8 cellular contexts compared by ENCODE assay signal in genomic region chr6:89432875-89433636, GRCh38. TPM values are rescaled to one million over a fixed set of nuclear protein-coding genes. Genes with fewer than 3 reads are reported as not detected.
DNase-seq lines count a peak whose midpoint lies in the region; ATAC-seq and TF ChIP-seq lines count a peak whose summit lies in the region.

ANKRD6 (plus strand) TSS chr6:89433152; CDS start chr6:89566977, 133,825 bp downstream.

- H3K9me3 ChIP-seq in Peyer's patch (no peaks in the 10 kb centered on the region), neural progenitor cell (ENCODE audit: low read depth) (no peaks in the 10 kb centered on the region), subcutaneous abdominal adipose tissue (ENCODE audit: control insufficient read depth in 5 of 5, low read length in 5 of 5) (no peaks in the 10 kb centered on the region)

- peak; percentile 71 for DNase-seq in COR-L47 (lab: John Stamatoyannopoulos, UW)
- peak in 1 of 2 experiments; percentile 51 for DNase-seq in HL-60 (ENCODE audit: low read depth in 1 of 2, low spot score in 1 of 2)
- peak; percentile 80 to 91 (median 85) for DNase-seq in Peyer's patch
- DNase-seq in activated T-helper 2 cell treated with anti-CD3 and anti-CD28 coated beads, Interferon-gamma antibody, Interleukin-2, Interleukin-4, amounts not matched to agents 10 μg/mL and 5 μg/mL and 100 μg/mL, durations not matched to agents 14 hours and 24 hours and 36 hours (ENCODE audit: low spot score): peak; percentile 73
- DNase-seq in fibroblast of villous mesenchyme (ENCODE audit: low read depth): peak; percentile 18
- peak; percentile 93 for DNase-seq in neural progenitor cell (ENCODE audit: low spot score)

- H3K27me3 ChIP-seq in HL-60 (ENCODE audit: insufficient read depth, poor library complexity, severe bottlenecking) (peaks cover 6% of the 10 kb centered on the region), Peyer's patch (no peaks in the 10 kb centered on the region), neural progenitor cell (peaks cover 7% of the 10 kb centered on the region), subcutaneous abdominal adipose tissue (ENCODE audit: control insufficient read depth in 5 of 5, insufficient read depth in 4 of 5, low read length in 5 of 5) (peaks cover 0 to 3% (median 0%) of the 10 kb centered on the region in 5 donors)

- no peaks in the 10 kb centered on the region for H3K9me3 Mint-ChIP-seq in activated T-helper 2 cell treated with anti-CD3 and anti-CD28 coated beads, Interferon-gamma antibody, Interleukin-2, Interleukin-4, amounts not matched to agents 10 μg/mL and 5 μg/mL and 100 μg/mL, durations not matched to agents 14 hours and 24 hours and 36 hours
- no peaks in the 10 kb centered on the region for H3K9me3 Mint-ChIP-seq in neural progenitor cell

- TF ChIP-seq CTCF in HL-60 (IDR thresholded peaks at IDR 0.05; ENCODE audit: insufficient read depth, low read length) (peak; percentile 45), Peyer's patch (IDR thresholded peaks at IDR 0.05) (peak; percentile 77 to 96 (median 88)), fibroblast of villous mesenchyme (IDR thresholded peaks at IDR 0.05; ENCODE audit: insufficient read depth, low read depth, low read length) (peak; percentile 74), neural progenitor cell (IDR thresholded peaks at IDR 0.05) (peak; percentile 83)

- peak within 1 kb of the TSS; percentile 28 for H3K9ac ChIP-seq in neural progenitor cell
- peak within 1 kb of the TSS in 4 of 5 donors; percentile 70 to 80 (median 75) for H3K9ac ChIP-seq in subcutaneous abdominal adipose tissue (ENCODE audit: low read length in 5 of 5)

- no peaks in the 10 kb centered on the region for H3K36me3 Mint-ChIP-seq in activated T-helper 2 cell treated with anti-CD3 and anti-CD28 coated beads, Interferon-gamma antibody, Interleukin-2, Interleukin-4, amounts not matched to agents 10 μg/mL and 5 μg/mL and 100 μg/mL, durations not matched to agents 14 hours and 24 hours and 36 hours (ENCODE audit: low read depth)
- peaks cover 3% of the 10 kb centered on the region for H3K36me3 Mint-ChIP-seq in neural progenitor cell

- H3K27me3 Mint-ChIP-seq in activated T-helper 2 cell treated with anti-CD3 and anti-CD28 coated beads, Interferon-gamma antibody, Interleukin-2, Interleukin-4, amounts not matched to agents 10 μg/mL and 5 μg/mL and 100 μg/mL, durations not matched to agents 14 hours and 24 hours and 36 hours (ENCODE audit: low read depth): peaks cover 55% of the 10 kb centered on the region
- peaks cover 4% of the 10 kb centered on the region for H3K27me3 Mint-ChIP-seq in neural progenitor cell (ENCODE audit: insufficient read depth, low read depth)

- intact Hi-C loops in activated T-helper 2 cell treated with anti-CD3 and anti-CD28 coated beads, Interferon-gamma antibody, Interleukin-2, Interleukin-4, amounts not matched to agents 10 μg/mL and 5 μg/mL and 100 μg/mL, durations not matched to agents 14 hours and 24 hours and 36 hours (cut with micrococcal nuclease): loop anchor here (1.0 to 5.0 kb wide), 6 partner anchors 20 to 451 kb away; partner anchors contain the start of genes LYRM2 and RRAGD

- peak within 1 kb of the TSS; percentile 65 for H3K4me3 ChIP-seq in HL-60 (replicated peaks; ENCODE audit: insufficient read depth, low read length)
- peak within 1 kb of the TSS; percentile 62 to 90 (median 71) for H3K4me3 ChIP-seq in Peyer's patch
- H3K4me3 ChIP-seq in fibroblast of villous mesenchyme (ENCODE audit: low read depth, low read length): peak within 1 kb of the TSS; percentile 57
- H3K4me3 ChIP-seq in neural progenitor cell: peak within 1 kb of the TSS; percentile 84
- H3K4me3 ChIP-seq in subcutaneous abdominal adipose tissue (ENCODE audit: low read depth in 1 of 5, low read length in 5 of 5): peak within 1 kb of the TSS; percentile 68 to 80 (median 70)

- H4K20me1 ChIP-seq in neural progenitor cell (ENCODE audit: low read depth): peaks cover 5% of the 10 kb centered on the region

- H3K36me3 ChIP-seq in Peyer's patch (no peaks in the 10 kb centered on the region), neural progenitor cell (no peaks in the 10 kb centered on the region), subcutaneous abdominal adipose tissue (ENCODE audit: control insufficient read depth in 5 of 5, insufficient read depth in 5 of 5, low read length in 5 of 5) (no peaks in the 10 kb centered on the region)

- peaks cover 19% of the 10 kb centered on the region for H3F3A ChIP-seq in neural progenitor cell (ENCODE audit: low read depth)

- peak within 1 kb of the TSS; percentile 77 for H2AFZ ChIP-seq in neural progenitor cell (replicated peaks)

- H3K4me1 ChIP-seq in Peyer's patch (peaks cover 0 to 12% (median 5%) of the 10 kb centered on the region in 4 donors), neural progenitor cell (peaks cover 29% of the 10 kb centered on the region), subcutaneous abdominal adipose tissue (ENCODE audit: control insufficient read depth in 5 of 5, insufficient read depth in 5 of 5, low read length in 5 of 5) (peaks cover 0 to 16% (median 15%) of the 10 kb centered on the region in 5 donors)

- peak within 1 kb of the TSS; percentile 20 for H3K27ac Mint-ChIP-seq in activated T-helper 2 cell treated with anti-CD3 and anti-CD28 coated beads, Interferon-gamma antibody, Interleukin-2, Interleukin-4, amounts not matched to agents 10 μg/mL and 5 μg/mL and 100 μg/mL, durations not matched to agents 14 hours and 24 hours and 36 hours
- H3K27ac Mint-ChIP-seq in neural progenitor cell: peak within 1 kb of the TSS; percentile 84

- no peak for TF ChIP-seq POLR2A in Peyer's patch (IDR thresholded peaks at IDR 0.05)

- H3K27ac ChIP-seq in HL-60 (replicated peaks): no peak within 1 kb of the TSS
- H3K27ac ChIP-seq in Peyer's patch: peak within 1 kb of the TSS in 2 of 4 donors; percentile 4 to 62
- no peak within 1 kb of the TSS for H3K27ac ChIP-seq in neural progenitor cell
- no peak within 1 kb of the TSS for H3K27ac ChIP-seq in subcutaneous abdominal adipose tissue (ENCODE audit: low read depth, low read length)

- H3K79me2 ChIP-seq in neural progenitor cell (ENCODE audit: low read depth): peaks cover 29% of the 10 kb centered on the region

- peaks cover 14% of the 10 kb centered on the region for H3K4me1 Mint-ChIP-seq in activated T-helper 2 cell treated with anti-CD3 and anti-CD28 coated beads, Interferon-gamma antibody, Interleukin-2, Interleukin-4, amounts not matched to agents 10 μg/mL and 5 μg/mL and 100 μg/mL, durations not matched to agents 14 hours and 24 hours and 36 hours (ENCODE audit: low read depth)
- H3K4me1 Mint-ChIP-seq in neural progenitor cell: peaks cover 30% of the 10 kb centered on the region

- peak; percentile 68 for ATAC-seq in GM19468 (IDR thresholded peaks at IDR 0.05; ENCODE audit: extremely low read depth, unreplicated experiment)

- H3K4me3 Mint-ChIP-seq in activated T-helper 2 cell treated with anti-CD3 and anti-CD28 coated beads, Interferon-gamma antibody, Interleukin-2, Interleukin-4, amounts not matched to agents 10 μg/mL and 5 μg/mL and 100 μg/mL, durations not matched to agents 14 hours and 24 hours and 36 hours (ENCODE audit: low read depth): peak within 1 kb of the TSS; percentile 79
- peak within 1 kb of the TSS; percentile 93 for H3K4me3 Mint-ChIP-seq in neural progenitor cell

- H3K4me2 ChIP-seq in neural progenitor cell: peak within 1 kb of the TSS; percentile 99

RNA-seq across cellular contexts. Expression of gene ANKRD6, which starts in this region (rescaled TPM):
- total RNA-seq in Peyer's patch (10 to 100 TPM in 1 of 4 donors, 1 to 10 TPM in 2, under 1 TPM in 1; 0.57 to 11.6 (median 3.0) TPM), fibroblast of villous mesenchyme (1.3 TPM in 2 replicates), neural progenitor cell (ENCODE audit: low replicate concordance) (36.3 and 45.0 TPM in 2 replicates)
- 2.2 TPM in 2 replicates for total RNA-seq in activated T-helper 2 cell treated with anti-CD3 and anti-CD28 coated beads, Interferon-gamma antibody, Interleukin-2, Interleukin-4, amounts not matched to agents 10 μg/mL and 5 μg/mL and 100 μg/mL, durations not matched to agents 14 hours and 24 hours and 36 hours
